ENCODE assay signal across 30 cellular contexts in the genomic region with DNA sequence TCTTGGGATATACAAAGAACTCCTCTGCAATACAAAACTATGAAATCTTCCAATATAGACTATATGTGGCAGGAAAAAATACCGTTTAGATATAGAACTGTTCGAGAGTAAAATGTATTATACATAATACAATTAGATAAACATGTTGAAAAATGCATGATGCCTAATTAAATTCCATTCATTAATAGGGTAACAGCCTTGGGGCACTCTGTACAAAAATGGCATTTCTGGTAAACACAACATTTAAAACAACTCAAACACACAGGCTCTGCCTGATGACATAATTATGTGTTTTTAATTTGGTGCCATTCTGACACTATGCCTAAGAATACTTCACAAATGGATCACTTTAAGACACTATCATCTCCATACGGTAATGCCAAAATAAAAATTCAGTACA.
DNase-seq lines count a peak whose midpoint lies in the region; ATAC-seq and TF ChIP-seq lines count a peak whose summit lies in the region.
"Had no signal": no experiment of that assay in that cellular context is flagged by ENCODE, and none has a peak within 500 bp of the region (broad histone marks: within the 10 kb centered on the region; RNA-seq: fewer than 3 reads in every experiment).

No MANE protein-coding gene starts in this region.

- no peaks in the 10 kb centered on the region for H3K9me3 Mint-ChIP-seq in activated CD4-positive, alpha-beta T cell treated with anti-CD3 and anti-CD28 coated beads for 36 hours (ENCODE audit: low read depth)
- H3K9me3 Mint-ChIP-seq in central memory CD8-positive, alpha-beta T cell: no peaks in the 10 kb centered on the region
- H3K9me3 Mint-ChIP-seq in immature natural killer cell: no peaks in the 10 kb centered on the region
- H3K9me3 Mint-ChIP-seq: HFFc6, IgD-negative memory B cell had no signal

- H3K27me3 Mint-ChIP-seq in activated CD4-positive, alpha-beta T cell treated with anti-CD3 and anti-CD28 coated beads for 36 hours: no peaks in the 10 kb centered on the region
- no peaks in the 10 kb centered on the region for H3K27me3 Mint-ChIP-seq in central memory CD8-positive, alpha-beta T cell
- H3K27me3 Mint-ChIP-seq in immature natural killer cell (ENCODE audit: low read depth in 3 of 3): peaks cover 0 to 3% (median 0%) of the 10 kb centered on the region in 3 donors
- H3K27me3 Mint-ChIP-seq: B cell, IgD-negative memory B cell had no signal

- POLR2A ChIA-PET in activated CD4-positive, alpha-beta T cell treated with anti-CD3 and anti-CD28 coated beads for 36 hours (lab: Charles Lee): interaction anchor here (0.6 kb wide), 1 partner anchor 51 kb away, joined by 3 read pairs; no protein-coding TSS in a partner anchor
- POLR2A ChIA-PET in PC-9 (lab: Charles Lee; ENCODE audit: unreplicated experiment): interaction anchor here (0.5 to 0.6 kb wide), 2 partner anchors 40 to 140 kb away, joined by 7 read pairs; no protein-coding TSS in a partner anchor

- H3K9me2 ChIP-seq in PC-9 (ENCODE audit: insufficient read depth): no peaks in the 10 kb centered on the region

- H4K20me1 ChIP-seq in PC-9 (ENCODE audit: insufficient read depth): peaks cover 25% of the 10 kb centered on the region; the same call in 1 of the 2 replicates

- no peak overlapping the region for H2AFZ ChIP-seq in PC-9

- ATAC-seq in activated CD4-positive, alpha-beta T cell treated with anti-CD3 and anti-CD28 coated beads for 36 hours: no peak
- no peak for ATAC-seq in central memory CD8-positive, alpha-beta T cell (replicated peaks; ENCODE audit: extremely low read depth, poor library complexity, severe bottlenecking)

- H3F3A ChIP-seq in PC-9 (ENCODE audit: insufficient read depth, low read depth): peaks cover 67% of the 10 kb centered on the region

- no peak for DNase-seq in activated CD4-positive, alpha-beta T cell treated with anti-CD3 and anti-CD28 coated beads for 36 hours
- DNase-seq in activated CD4-positive, alpha-beta T cell treated with anti-CD3 and anti-CD28 coated beads for 1 hour: no peak
- DNase-seq in PC-9 (no peak), immature natural killer cell (no peak), activated T-cell treated with anti-CD3 and anti-CD28 coated beads for 4 hours (no peak), COLO668 (lab: John Stamatoyannopoulos, UW; ENCODE audit: unreplicated experiment) (no peak)
- DNase-seq in central memory CD8-positive, alpha-beta T cell (ENCODE audit: low spot score in 2 of 2): no peak
- DNase-seq: COR-L47; DMS53; GOT3; HFFc6; MM.1S; NCI-H1048; NCI-H1417; NCI-H1694; NCI-H2029 treated with DMSO at 0.1 percent for 48 hours; NCI-H446 treated with DMSO at 0.1 percent for 48 hours; NCI-H526; NCI-H82; NK-92 treated with Interleukin-12 subunit alpha and Interleukin-12 subunit beta, amount 100 ng/mL, for 24 hours; Right ventricle myocardium superior; RPMI8226 had no signal

- H3K79me2 ChIP-seq in PC-9 (ENCODE audit: low read depth): peaks cover 97% of the 10 kb centered on the region

- H3K9me3 ChIP-seq in PC-9 (ENCODE audit: insufficient read depth, low read depth): no peaks in the 10 kb centered on the region
- H3K9me3 ChIP-seq: HAP-1, SJSA1 had no signal

- peaks cover 42% of the 10 kb centered on the region for H3K36me3 ChIP-seq in PC-9 (ENCODE audit: low read depth)

- no peak overlapping the region for H3K4me3 ChIP-seq in PC-9
- H3K4me3 ChIP-seq: HAP-1, SJSA1 had no signal

- H3K4me3 Mint-ChIP-seq in activated CD4-positive, alpha-beta T cell treated with anti-CD3 and anti-CD28 coated beads for 36 hours: no peak overlapping the region
- H3K4me3 Mint-ChIP-seq in central memory CD8-positive, alpha-beta T cell: no peak overlapping the region
- H3K4me3 Mint-ChIP-seq in immature natural killer cell: no peak overlapping the region
- H3K4me3 Mint-ChIP-seq: B cell, HFFc6 had no signal

- peaks cover 85% of the 10 kb centered on the region for H3K4me1 ChIP-seq in PC-9 (replicated peaks; ENCODE audit: insufficient read depth)
- H3K4me1 ChIP-seq: HAP-1 had no signal

- BruUV-seq in PC-9 (replicated peaks; lab: Mats Ljungman, UMichigan): no TSS peak

- intact Hi-C loops in activated CD4-positive, alpha-beta T cell treated with anti-CD3 and anti-CD28 coated beads for 36 hours (cut with DNase I, micrococcal nuclease): no loop called here
- intact Hi-C loops in PC-9 (cut with micrococcal nuclease; ENCODE audit: unreplicated experiment): loop anchor here (2.0 kb wide), 1 partner anchor 57 kb away; no protein-coding TSS in a partner anchor

- peaks cover 76% of the 10 kb centered on the region for H3K4me1 Mint-ChIP-seq in activated CD4-positive, alpha-beta T cell treated with anti-CD3 and anti-CD28 coated beads for 36 hours
- H3K4me1 Mint-ChIP-seq in central memory CD8-positive, alpha-beta T cell: peaks cover 78% of the 10 kb centered on the region
- peaks cover 61 to 83% of the 10 kb centered on the region in 2 donors for H3K4me1 Mint-ChIP-seq in immature natural killer cell

- peaks cover 73% of the 10 kb centered on the region for H3K36me3 Mint-ChIP-seq in activated CD4-positive, alpha-beta T cell treated with anti-CD3 and anti-CD28 coated beads for 36 hours (ENCODE audit: low read depth)
- H3K36me3 Mint-ChIP-seq in central memory CD8-positive, alpha-beta T cell (ENCODE audit: insufficient read depth): peaks cover 63% of the 10 kb centered on the region
- H3K36me3 Mint-ChIP-seq in immature natural killer cell: peaks cover 10 to 33% (median 14%) of the 10 kb centered on the region in 3 donors

- CTCF ChIA-PET in activated CD4-positive, alpha-beta T cell treated with anti-CD3 and anti-CD28 coated beads for 36 hours (lab: Charles Lee): interaction anchor here (0.6 to 1.2 kb wide), 2 partner anchors 33 to 244 kb away, joined by 3 read pairs; a partner anchor contains a TSS
- CTCF ChIA-PET in PC-9 (lab: Charles Lee): no interaction called here

- peak overlapping the region; percentile 46 for H3K4me2 ChIP-seq in PC-9
- H3K4me2 ChIP-seq: KMS-11 had no signal

- H3K27ac ChIP-seq in PC-9 (peak overlapping the region; percentile 81), temporal lobe (ENCODE audit: low read depth, low read length) (peak overlapping the region; percentile 4)
- H3K27ac ChIP-seq: 22Rv1, C4-2B, KMS-11, SJSA1 had no signal

- H3K27me3 ChIP-seq in PC-9 (ENCODE audit: insufficient read depth, low read depth): no peaks in the 10 kb centered on the region
- H3K27me3 ChIP-seq: SJSA1 had no signal

- TF ChIP-seq CTCF in PC-9 (conservative IDR thresholded peaks at IDR 0.05): no peak

- peak overlapping the region; percentile 45 for H3K27ac Mint-ChIP-seq in activated CD4-positive, alpha-beta T cell treated with anti-CD3 and anti-CD28 coated beads for 36 hours
- peak overlapping the region; percentile 86 for H3K27ac Mint-ChIP-seq in central memory CD8-positive, alpha-beta T cell (ENCODE audit: low read depth)
- peak overlapping the region in 2 of 6 donors; percentile 45 to 55 for H3K27ac Mint-ChIP-seq in immature natural killer cell
- H3K27ac Mint-ChIP-seq: HFFc6 had no signal
